Comparison of ENCODE assay signal across 10 cellular contexts in the genomic region with DNA sequence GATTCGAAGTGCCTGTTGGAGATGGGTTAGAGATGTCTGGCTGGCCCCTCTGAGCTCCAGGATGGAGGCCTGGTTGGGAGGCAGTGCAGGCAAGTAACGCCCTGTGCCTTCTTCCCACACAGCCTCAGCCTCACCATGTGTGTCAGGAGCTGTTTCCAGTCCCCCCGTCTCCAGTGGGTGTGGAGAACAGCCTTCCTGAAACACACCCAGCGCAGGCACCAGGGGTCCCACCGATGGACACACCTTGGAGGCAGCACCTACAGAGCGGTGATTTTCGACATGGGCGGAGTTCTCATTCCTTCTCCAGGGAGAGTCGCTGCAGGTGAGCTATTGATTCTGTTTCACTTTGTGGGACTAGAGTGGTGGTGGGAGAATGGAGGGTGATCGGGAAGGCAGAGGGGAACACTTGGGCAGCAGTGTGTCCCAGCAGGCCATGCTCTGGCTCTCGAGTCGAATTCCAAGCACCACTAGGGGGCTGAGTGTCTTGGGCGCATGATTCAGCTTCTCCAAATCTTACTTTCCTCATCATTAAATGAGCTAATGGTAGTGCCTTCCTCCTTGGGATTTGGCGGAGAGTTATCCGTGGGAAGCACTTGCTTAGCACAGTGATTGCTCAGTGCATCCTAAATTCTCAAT. TPM values are rescaled to one million over a fixed set of nuclear protein-coding genes. Genes with fewer than 3 reads are reported as not detected.
DNase-seq lines count a peak whose midpoint lies in the region; FAIRE-seq and TF ChIP-seq lines count a peak whose summit lies in the region.
"Had no signal": no experiment of that assay in that cellular context is flagged by ENCODE, and none has a peak within 500 bp of the region (broad histone marks: within the 10 kb centered on the region; RNA-seq: fewer than 3 reads in every experiment).

No MANE protein-coding gene starts in this region.

- no peak for TF ChIP-seq EP300 in H1 (IDR thresholded peaks at IDR 0.05; ENCODE audit: borderline replicate concordance in 1 of 2, low read depth in 2 of 2, low read length in 2 of 2)

- peak in 1 of 2 experiments; percentile 22; a peak in 1 of 4 replicates for TF ChIP-seq RAD21 in H1 (IDR thresholded peaks at IDR 0.05 in 1 of 2, conservative IDR thresholded peaks at IDR 0.05 in 1 of 2; ENCODE audit: low read depth in 2 of 2, low read length in 2 of 2)

- peaks cover 2% of the 10 kb centered on the region in 2 experiments for H4K20me1 ChIP-seq in H1 (replicated peaks in 1 of 2; ENCODE audit: control insufficient read depth in 1 of 2, insufficient read depth in 2 of 2, low read length in 2 of 2)

- H3K18ac ChIP-seq in H1 (ENCODE audit: extremely low read depth, low read length): no peak overlapping the region

- no peak overlapping the region for H3K4me2 ChIP-seq in H1 (ENCODE audit: insufficient read depth in 1 of 2, low read depth in 2 of 2, low read length in 2 of 2)

- DNase-seq in A172 (ENCODE audit: low spot score): peak; percentile 8
- DNase-seq in EL: peak; percentile 13
- DNase-seq in NB4 (ENCODE audit: low read depth): peak; percentile 52
- peak in 1 of 2 experiments; percentile 57 for DNase-seq in H1 (ENCODE audit: low read depth in 1 of 2, low spot score in 2 of 2)
- DNase-seq in kidney: no peak
- no peak for DNase-seq in RWPE1 (ENCODE audit: low spot score)
- no peak for DNase-seq in NCI-H128 (lab: John Stamatoyannopoulos, UW; ENCODE audit: unreplicated experiment)
- no peak for DNase-seq in C1 segment of cervical spinal cord (lab: John Stamatoyannopoulos, UW)
- DNase-seq: COR-L47; NK-92 treated with Interleukin-12 subunit alpha and Interleukin-12 subunit beta, amount 100 ng/mL, for 24 hours had no signal

- TF ChIP-seq CTCF in NB4 (IDR thresholded peaks at IDR 0.05; ENCODE audit: low read depth, low read length) (peak; percentile 61), H1 (IDR thresholded peaks at IDR 0.05; ENCODE audit: control extremely low read depth in 1 of 3, insufficient read depth in 1 of 3, low read depth in 1 of 3, low read length in 3 of 3) (peak; percentile 34 to 65 (median 63)), kidney (IDR thresholded peaks at IDR 0.05; ENCODE audit: borderline replicate concordance, extremely low read depth, insufficient read depth) (no peak), RWPE1 (conservative IDR thresholded peaks at IDR 0.05; ENCODE audit: low read depth) (no peak)

- H3K9me3 ChIP-seq in H1 (ENCODE audit: insufficient read depth in 2 of 2, low read depth in 1 of 2, low read length in 1 of 2): no peaks in the 10 kb centered on the region
- no peaks in the 10 kb centered on the region for H3K9me3 ChIP-seq in kidney (ENCODE audit: control insufficient read depth in 1 of 2, low read length in 2 of 2)

- no peak overlapping the region for H4K91ac ChIP-seq in H1 (replicated peaks; ENCODE audit: insufficient read length, low read length)

- no peak overlapping the region for H2BK120ac ChIP-seq in H1 (replicated peaks; ENCODE audit: low read depth, low read length)

- no peak overlapping the region for H2AK5ac ChIP-seq in H1 (ENCODE audit: low read depth, low read length)

- H3K79me1 ChIP-seq in H1 (ENCODE audit: low read depth, low read length): no peaks in the 10 kb centered on the region

- H3K9ac ChIP-seq in H1 (replicated peaks in 1 of 4; ENCODE audit: extremely low read depth in 1 of 4, low read depth in 3 of 4, low read length in 3 of 4) (no peak overlapping the region), kidney (ENCODE audit: low read length in 2 of 2) (no peak overlapping the region)

- intact Hi-C loops in kidney (cut with DNase I): no loop called here

- H2BK12ac ChIP-seq in H1 (ENCODE audit: low read depth, low read length): no peak overlapping the region

- no peak overlapping the region for H3K4me3 ChIP-seq in NB4 (ENCODE audit: low read depth, low read length)
- H3K4me3 ChIP-seq in H1 (ENCODE audit: extremely low read depth in 1 of 4, insufficient read depth in 2 of 4, low read depth in 3 of 4, low read length in 4 of 4): no peak overlapping the region
- no peak overlapping the region for H3K4me3 ChIP-seq in kidney (ENCODE audit: low read length in 2 of 2)

- H4K5ac ChIP-seq in H1 (ENCODE audit: insufficient read length, low read depth, low read length): no peak overlapping the region

- no peaks in the 10 kb centered on the region for H3K79me2 ChIP-seq in H1 (ENCODE audit: control insufficient read depth in 1 of 2, insufficient read depth in 2 of 2, low read length in 2 of 2)

- no peak overlapping the region for H3K14ac ChIP-seq in H1 (ENCODE audit: insufficient read length)

- H2BK15ac ChIP-seq in H1 (ENCODE audit: low read length): no peak overlapping the region

- no peaks in the 10 kb centered on the region for H3K23me2 ChIP-seq in H1 (ENCODE audit: low read depth, low read length)

- H3K4me1 ChIP-seq in H1 (replicated peaks in 1 of 4; ENCODE audit: control insufficient read depth in 3 of 4, insufficient read depth in 4 of 4, low read length in 3 of 4) (peaks cover 0 to 3% (median 0%) of the 10 kb centered on the region in 4 experiments; a peak in 1 of 7 replicates), kidney (ENCODE audit: control insufficient read depth in 1 of 2, insufficient read depth in 1 of 2, low read depth in 1 of 2, low read length in 2 of 2) (no peaks in the 10 kb centered on the region)

- no peak overlapping the region for H3K56ac ChIP-seq in H1 (replicated peaks; ENCODE audit: insufficient read length, low read depth, low read length)

- POLR2A ChIA-PET in H1 (lab: Charles Lee; ENCODE audit: partially characterized antibody) (interaction anchor here (0.9 to 1.3 kb wide), 2 partner anchors 12 to 101 kb away, joined by 3 to 5 read pairs; no protein-coding TSS in a partner anchor), RWPE1 (lab: Yijun Ruan, JAX; ENCODE audit: low non-redundant PET) (no interaction called here)

- H3K27me3 ChIP-seq in H1 (replicated peaks in 1 of 4; ENCODE audit: control insufficient read depth in 3 of 4, extremely low read depth in 1 of 4, insufficient read depth in 3 of 4, low read length in 3 of 4): no peaks in the 10 kb centered on the region

- H4K8ac ChIP-seq in H1 (ENCODE audit: extremely low read depth, insufficient read depth, low read length): peak overlapping the region; percentile 46; the same call in 1 of the 2 replicates

- WGBS in H1 (ENCODE audit: extremely low coverage in 1 of 2, insufficient coverage in 1 of 2, insufficient read length in 1 of 2, insufficient replicate concordance in 2 of 2, low coverage in 1 of 2, low lambda C conversion rate in 2 of 2, missing lambda C conversion rate in 1 of 2), 2 experiments: 83% methylated on average over 15 of the region's 15 CpGs; no CpG with 5 or more reads in 1 of the 2 experiments

- no peak overlapping the region for H3K23ac ChIP-seq in H1 (ENCODE audit: insufficient read length)

- H3K36me3 ChIP-seq in H1 (ENCODE audit: control insufficient read depth in 2 of 4, insufficient read depth in 4 of 4, low read length in 3 of 4) (peaks cover 0 to 17% (median 10%) of the 10 kb centered on the region in 4 experiments; a peak in 7 of 8 replicates), kidney (ENCODE audit: control insufficient read depth in 1 of 2, insufficient read depth in 2 of 2, low read length in 2 of 2) (peaks cover 18 to 24% of the 10 kb centered on the region in 2 donors)

- no peak overlapping the region for H2BK5ac ChIP-seq in H1 (ENCODE audit: low read depth, low read length)

- no peak for TF ChIP-seq POLR2A in NB4 (IDR thresholded peaks at IDR 0.05; ENCODE audit: extremely low read depth, insufficient read length)
- TF ChIP-seq POLR2A in H1 (IDR thresholded peaks at IDR 0.05; ENCODE audit: control extremely low read depth in 1 of 2, low read depth in 2 of 2, low read length in 2 of 2): no peak

- no peak overlapping the region for H3K4ac ChIP-seq in H1 (replicated peaks; ENCODE audit: insufficient read length, low read depth, low read length)

- CTCF ChIA-PET in H1 (lab: Charles Lee; ENCODE audit: partially characterized antibody): interaction anchor here (0.5 to 2.2 kb wide), 13 partner anchors 9 to 238 kb away, joined by 3 to 10 read pairs (median 3); no protein-coding TSS in a partner anchor
- CTCF ChIA-PET in RWPE1 (lab: Yijun Ruan, JAX): interaction anchor here (0.5 to 0.7 kb wide), 4 partner anchors 20 to 1844 kb away, joined by 3 to 5 read pairs (median 4); no protein-coding TSS in a partner anchor

- H3K27ac ChIP-seq in H1 (ENCODE audit: low read depth, low read length): no peak overlapping the region
- H3K27ac ChIP-seq in kidney (ENCODE audit: low read depth in 2 of 2, low read length in 2 of 2): no peak overlapping the region
- no peak overlapping the region for H3K27ac ChIP-seq in RWPE1

- H2BK20ac ChIP-seq in H1 (ENCODE audit: low read length): no peak overlapping the region

- FAIRE-seq in H1 (lab: Jason Lieb, UNC) (no peak), kidney (lab: Jason Lieb, UNC) (no peak)

- H2AFZ ChIP-seq in H1 (ENCODE audit: low read length): no peak overlapping the region

TF ChIP-seq in H1, 55 proteins besides CTCF, POLR2A, EP300 and RAD21 (continues in another document):
- no peak for TF ChIP-seq ZNF274 (IDR thresholded peaks at IDR 0.05; ENCODE audit: borderline replicate concordance, extremely low read depth, low read length)

RNA-seq across cellular contexts. Expression of a gene that starts 6.8 kb away (rescaled TPM):
- 3.4 and 10.9 TPM in 2 replicates for total RNA-seq in A172 (2014; rRNA removed; shearing (Covaris generic))
- total RNA-seq in H1 (2021; fragmentation: NEBNext Ultra II Directional; extraction: Animal tissue kit (Norgen Biotek cat#: 25700)): 23.3 and 23.5 TPM in 2 replicates
- polyA plus RNA-seq in H1 (2011; rRNA removed) (17.3 and 26.3 TPM in 2 replicates), kidney (ENCODE audit: insufficient read depth, low read depth, low replicate concordance) (47.0 TPM)
- polyA plus RNA-seq in H1 (2011; cell fraction: cytosol; rRNA removed): 21.8 TPM
- polyA plus RNA-seq in H1 (2011; cell fraction: nucleus; rRNA removed): 74.7 TPM
- 20.4 to 23.2 TPM (median 22.5 TPM) in 4 replicates for polyA plus RNA-seq in H1 (2012, experiment 1 of 2)
- polyA plus RNA-seq in H1 (2012, experiment 2 of 2): 16.7 TPM
- 20.7 TPM for polyA plus RNA-seq in H1 (2013, experiment 1 of 2)
- polyA plus RNA-seq in H1 (2013, experiment 2 of 2): 15.3 TPM
- 37.2 and 46.4 TPM in 2 replicates for polyA minus RNA-seq in H1 (2011; rRNA and poly(A)+ RNA removed)
- 18.9 TPM for polyA minus RNA-seq in H1 (2011; cell fraction: cytosol; rRNA and poly(A)+ RNA removed)
- polyA minus RNA-seq in H1 (2011; cell fraction: nucleus; rRNA and poly(A)+ RNA removed): 52.6 TPM
- 33.7 TPM for total RNA-seq in kidney

RNA-seq across cellular contexts. Expression of a gene that starts 6.9 kb away (rescaled TPM):
- total RNA-seq in A172 (2014; rRNA removed; shearing (Covaris generic)): 12.4 and 13.6 TPM in 2 replicates
- 20.1 and 22.2 TPM in 2 replicates for total RNA-seq in H1 (2021; fragmentation: NEBNext Ultra II Directional; extraction: Animal tissue kit (Norgen Biotek cat#: 25700))
- polyA plus RNA-seq in H1 (2011; rRNA removed) (11.7 and 12.8 TPM in 2 replicates), kidney (ENCODE audit: insufficient read depth, low read depth, low replicate concordance) (9.6 TPM)
- polyA plus RNA-seq in H1 (2011; cell fraction: cytosol; rRNA removed): 16.2 TPM
- polyA plus RNA-seq in H1 (2011; cell fraction: nucleus; rRNA removed): 10.9 TPM
- 13.3 to 16.6 TPM (median 15.1 TPM) in 4 replicates for polyA plus RNA-seq in H1 (2012, experiment 1 of 2)
- polyA plus RNA-seq in H1 (2012, experiment 2 of 2): 1.5 TPM
- 11.9 TPM for polyA plus RNA-seq in H1 (2013, experiment 1 of 2)
- 12.7 TPM for polyA plus RNA-seq in H1 (2013, experiment 2 of 2)
- polyA minus RNA-seq in H1 (2011; rRNA and poly(A)+ RNA removed): 30.8 and 37.0 TPM in 2 replicates
- 16.7 TPM for polyA minus RNA-seq in H1 (2011; cell fraction: cytosol; rRNA and poly(A)+ RNA removed)
- polyA minus RNA-seq in H1 (2011; cell fraction: nucleus; rRNA and poly(A)+ RNA removed): 15.3 TPM
- 17.2 TPM for total RNA-seq in kidney

Comparison
In these comparisons a context has a peak if more than half of its experiments do, and no peak if none do; other contexts are left out.
1. DNase-seq: peak in A172 (single experiment), EL (single experiment) and NB4 (single experiment); none in kidney (single experiment), RWPE1 (single experiment), NCI-H128 (single experiment) and C1 segment of cervical spinal cord (0 of 14).
2. CTCF ChIP-seq: peak in NB4 (single experiment) and H1 (3 of 3); none in kidney (single experiment) and RWPE1 (single experiment).